Comparison of ENCODE assay signal across 1 cellular context in genomic region chr16:5065368-5065767, GRCh38.
TF ChIP-seq lines count a peak whose summit lies in the region.

No MANE protein-coding gene starts in this region.

TF ChIP-seq in HepG2, 621 proteins besides CTCF, POLR2A, EP300 and RAD21 (continued from another document and continues in another):
- TF ChIP-seq, protein P1, sequence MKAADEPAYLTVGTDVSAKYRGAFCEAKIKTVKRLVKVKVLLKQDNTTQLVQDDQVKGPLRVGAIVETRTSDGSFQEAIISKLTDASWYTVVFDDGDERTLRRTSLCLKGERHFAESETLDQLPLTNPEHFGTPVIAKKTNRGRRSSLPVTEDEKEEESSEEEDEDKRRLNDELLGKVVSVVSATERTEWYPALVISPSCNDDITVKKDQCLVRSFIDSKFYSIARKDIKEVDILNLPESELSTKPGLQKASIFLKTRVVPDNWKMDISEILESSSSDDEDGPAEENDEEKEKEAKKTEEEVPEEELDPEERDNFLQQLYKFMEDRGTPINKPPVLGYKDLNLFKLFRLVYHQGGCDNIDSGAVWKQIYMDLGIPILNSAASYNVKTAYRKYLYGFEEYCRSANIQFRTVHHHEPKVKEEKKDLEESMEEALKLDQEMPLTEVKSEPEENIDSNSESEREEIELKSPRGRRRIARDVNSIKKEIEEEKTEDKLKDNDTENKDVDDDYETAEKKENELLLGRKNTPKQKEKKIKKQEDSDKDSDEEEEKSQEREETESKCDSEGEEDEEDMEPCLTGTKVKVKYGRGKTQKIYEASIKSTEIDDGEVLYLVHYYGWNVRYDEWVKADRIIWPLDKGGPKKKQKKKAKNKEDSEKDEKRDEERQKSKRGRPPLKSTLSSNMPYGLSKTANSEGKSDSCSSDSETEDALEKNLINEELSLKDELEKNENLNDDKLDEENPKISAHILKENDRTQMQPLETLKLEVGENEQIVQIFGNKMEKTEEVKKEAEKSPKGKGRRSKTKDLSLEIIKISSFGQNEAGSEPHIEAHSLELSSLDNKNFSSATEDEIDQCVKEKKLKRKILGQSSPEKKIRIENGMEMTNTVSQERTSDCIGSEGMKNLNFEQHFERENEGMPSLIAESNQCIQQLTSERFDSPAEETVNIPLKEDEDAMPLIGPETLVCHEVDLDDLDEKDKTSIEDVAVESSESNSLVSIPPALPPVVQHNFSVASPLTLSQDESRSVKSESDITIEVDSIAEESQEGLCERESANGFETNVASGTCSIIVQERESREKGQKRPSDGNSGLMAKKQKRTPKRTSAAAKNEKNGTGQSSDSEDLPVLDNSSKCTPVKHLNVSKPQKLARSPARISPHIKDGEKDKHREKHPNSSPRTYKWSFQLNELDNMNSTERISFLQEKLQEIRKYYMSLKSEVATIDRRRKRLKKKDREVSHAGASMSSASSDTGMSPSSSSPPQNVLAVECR (CRISPR knock-in tag; IDR thresholded peaks at IDR 0.05; ENCODE audit: borderline replicate concordance) = peak; percentile 48; the same call in 1 of the 2 replicates
- no peak for TF ChIP-seq ZC3H4 (CRISPR knock-in tag; IDR thresholded peaks at IDR 0.05; ENCODE audit: borderline replicate concordance)
- no peak for TF ChIP-seq SIX4 (CRISPR knock-in tag; IDR thresholded peaks at IDR 0.05)
- no peak for TF ChIP-seq DNMT1 (CRISPR knock-in tag; IDR thresholded peaks at IDR 0.05)
- no peak for TF ChIP-seq ZNF18 (CRISPR knock-in tag; IDR thresholded peaks at IDR 0.05; ENCODE audit: insufficient replicate concordance)
- TF ChIP-seq SATB2 (CRISPR knock-in tag; IDR thresholded peaks at IDR 0.05) = no peak
- TF ChIP-seq MBD4 (IDR thresholded peaks at IDR 0.05; ENCODE audit: borderline replicate concordance, low read length) = no peak
- TF ChIP-seq ZNF609 (CRISPR knock-in tag; IDR thresholded peaks at IDR 0.05; ENCODE audit: borderline replicate concordance) = no peak
- no peak for TF ChIP-seq GATAD2A (CRISPR knock-in tag; IDR thresholded peaks at IDR 0.05)
- TF ChIP-seq ZMYM3 (CRISPR knock-in tag; IDR thresholded peaks at IDR 0.05) = no peak
- 0 out of 2 replicates have a peak, but pooled peaks have one; percentile 23 for TF ChIP-seq ZNF563 (CRISPR knock-in tag; IDR thresholded peaks at IDR 0.05)
- TF ChIP-seq, protein P2, sequence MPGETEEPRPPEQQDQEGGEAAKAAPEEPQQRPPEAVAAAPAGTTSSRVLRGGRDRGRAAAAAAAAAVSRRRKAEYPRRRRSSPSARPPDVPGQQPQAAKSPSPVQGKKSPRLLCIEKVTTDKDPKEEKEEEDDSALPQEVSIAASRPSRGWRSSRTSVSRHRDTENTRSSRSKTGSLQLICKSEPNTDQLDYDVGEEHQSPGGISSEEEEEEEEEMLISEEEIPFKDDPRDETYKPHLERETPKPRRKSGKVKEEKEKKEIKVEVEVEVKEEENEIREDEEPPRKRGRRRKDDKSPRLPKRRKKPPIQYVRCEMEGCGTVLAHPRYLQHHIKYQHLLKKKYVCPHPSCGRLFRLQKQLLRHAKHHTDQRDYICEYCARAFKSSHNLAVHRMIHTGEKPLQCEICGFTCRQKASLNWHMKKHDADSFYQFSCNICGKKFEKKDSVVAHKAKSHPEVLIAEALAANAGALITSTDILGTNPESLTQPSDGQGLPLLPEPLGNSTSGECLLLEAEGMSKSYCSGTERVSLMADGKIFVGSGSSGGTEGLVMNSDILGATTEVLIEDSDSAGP (CRISPR knock-in tag; IDR thresholded peaks at IDR 0.05; ENCODE audit: borderline replicate concordance) = peak; percentile 49; the same call in 1 of the 2 replicates
- TF ChIP-seq KLF9 (CRISPR knock-in tag; IDR thresholded peaks at IDR 0.05; ENCODE audit: low read depth) = no peak
- no peak for TF ChIP-seq POGZ (CRISPR knock-in tag; IDR thresholded peaks at IDR 0.05)
- TF ChIP-seq KAT7 (CRISPR knock-in tag; IDR thresholded peaks at IDR 0.05; ENCODE audit: borderline replicate concordance) = no peak
- TF ChIP-seq, protein P3, sequence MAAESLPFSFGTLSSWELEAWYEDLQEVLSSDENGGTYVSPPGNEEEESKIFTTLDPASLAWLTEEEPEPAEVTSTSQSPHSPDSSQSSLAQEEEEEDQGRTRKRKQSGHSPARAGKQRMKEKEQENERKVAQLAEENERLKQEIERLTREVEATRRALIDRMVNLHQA (CRISPR knock-in tag; IDR thresholded peaks at IDR 0.05) = no peak
- TF ChIP-seq ZNF652 (CRISPR knock-in tag; IDR thresholded peaks at IDR 0.05; ENCODE audit: borderline replicate concordance, low read depth) = no peak
- no peak for TF ChIP-seq JUN (CRISPR knock-in tag; IDR thresholded peaks at IDR 0.05)
- no peak for TF ChIP-seq JUNB (CRISPR knock-in tag; IDR thresholded peaks at IDR 0.05; ENCODE audit: borderline replicate concordance)
- no peak for TF ChIP-seq ELK4 (CRISPR knock-in tag; IDR thresholded peaks at IDR 0.05; ENCODE audit: borderline replicate concordance)
- TF ChIP-seq ZSCAN5A (CRISPR knock-in tag; IDR thresholded peaks at IDR 0.05; ENCODE audit: borderline replicate concordance) = no peak
- no peak for TF ChIP-seq SOX5 (CRISPR knock-in tag; IDR thresholded peaks at IDR 0.05; ENCODE audit: borderline replicate concordance)
- no peak for TF ChIP-seq ZFP90 (CRISPR knock-in tag; IDR thresholded peaks at IDR 0.05; ENCODE audit: borderline replicate concordance)
- TF ChIP-seq STAT6 (CRISPR knock-in tag; IDR thresholded peaks at IDR 0.05; ENCODE audit: borderline replicate concordance) = no peak
- no peak for TF ChIP-seq ZNF430 (CRISPR knock-in tag; IDR thresholded peaks at IDR 0.05)
- no peak for TF ChIP-seq BCL6 (CRISPR knock-in tag; IDR thresholded peaks at IDR 0.05)
- TF ChIP-seq GZF1 (CRISPR knock-in tag; IDR thresholded peaks at IDR 0.05) = 0 out of 2 replicates have a peak, but pooled peaks have one; percentile 52
- peak; percentile 44; the same call in 1 of the 2 replicates for TF ChIP-seq MTF2 (CRISPR knock-in tag; IDR thresholded peaks at IDR 0.05; ENCODE audit: borderline replicate concordance)
- TF ChIP-seq ZNF672 (CRISPR knock-in tag; IDR thresholded peaks at IDR 0.05) = peak; percentile 89; the same call in 1 of the 2 replicates
- no peak for TF ChIP-seq MAFK (conservative IDR thresholded peaks at IDR 0.05 in 1 of 2, IDR thresholded peaks at IDR 0.05 in 1 of 2; ENCODE audit: low read length in 2 of 2)
- TF ChIP-seq PLRG1 (conservative IDR thresholded peaks at IDR 0.05) = no peak
- no peak for TF ChIP-seq ZNF138 (CRISPR knock-in tag; IDR thresholded peaks at IDR 0.05; ENCODE audit: low read depth)
- no peak for TF ChIP-seq ZNF136 (CRISPR knock-in tag; IDR thresholded peaks at IDR 0.05; ENCODE audit: low read depth)
- no peak for TF ChIP-seq ATF7-NPFF (CRISPR knock-in tag; IDR thresholded peaks at IDR 0.05; ENCODE audit: low read depth)
- TF ChIP-seq, protein P4, sequence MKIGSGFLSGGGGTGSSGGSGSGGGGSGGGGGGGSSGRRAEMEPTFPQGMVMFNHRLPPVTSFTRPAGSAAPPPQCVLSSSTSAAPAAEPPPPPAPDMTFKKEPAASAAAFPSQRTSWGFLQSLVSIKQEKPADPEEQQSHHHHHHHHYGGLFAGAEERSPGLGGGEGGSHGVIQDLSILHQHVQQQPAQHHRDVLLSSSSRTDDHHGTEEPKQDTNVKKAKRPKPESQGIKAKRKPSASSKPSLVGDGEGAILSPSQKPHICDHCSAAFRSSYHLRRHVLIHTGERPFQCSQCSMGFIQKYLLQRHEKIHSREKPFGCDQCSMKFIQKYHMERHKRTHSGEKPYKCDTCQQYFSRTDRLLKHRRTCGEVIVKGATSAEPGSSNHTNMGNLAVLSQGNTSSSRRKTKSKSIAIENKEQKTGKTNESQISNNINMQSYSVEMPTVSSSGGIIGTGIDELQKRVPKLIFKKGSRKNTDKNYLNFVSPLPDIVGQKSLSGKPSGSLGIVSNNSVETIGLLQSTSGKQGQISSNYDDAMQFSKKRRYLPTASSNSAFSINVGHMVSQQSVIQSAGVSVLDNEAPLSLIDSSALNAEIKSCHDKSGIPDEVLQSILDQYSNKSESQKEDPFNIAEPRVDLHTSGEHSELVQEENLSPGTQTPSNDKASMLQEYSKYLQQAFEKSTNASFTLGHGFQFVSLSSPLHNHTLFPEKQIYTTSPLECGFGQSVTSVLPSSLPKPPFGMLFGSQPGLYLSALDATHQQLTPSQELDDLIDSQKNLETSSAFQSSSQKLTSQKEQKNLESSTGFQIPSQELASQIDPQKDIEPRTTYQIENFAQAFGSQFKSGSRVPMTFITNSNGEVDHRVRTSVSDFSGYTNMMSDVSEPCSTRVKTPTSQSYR (CRISPR knock-in tag; IDR thresholded peaks at IDR 0.05; ENCODE audit: borderline replicate concordance) = no peak
- TF ChIP-seq FOXM1 (CRISPR knock-in tag; IDR thresholded peaks at IDR 0.05) = no peak
- no peak for TF ChIP-seq HMG20B (CRISPR knock-in tag; conservative IDR thresholded peaks at IDR 0.05)
- TF ChIP-seq ZSCAN9 (CRISPR knock-in tag; IDR thresholded peaks at IDR 0.05; ENCODE audit: borderline replicate concordance) = no peak
